Comparison of ENCODE assay signal across 8 cellular contexts in genomic region chr12:14366211-14366762, GRCh38. TPM values are rescaled to one million over a fixed set of nuclear protein-coding genes. Genes with fewer than 3 reads are reported as not detected.
A peak's percentile ranks its signal among the peaks of the same experiment; 100 is the strongest.
DNase-seq lines count a peak whose midpoint lies in the region; ATAC-seq, FAIRE-seq and TF ChIP-seq lines count a peak whose summit lies in the region.

No MANE protein-coding gene starts in this region.

- ATAC-seq in GM21737 (IDR thresholded peaks at IDR 0.05; ENCODE audit: unreplicated experiment): no peak

- H3K4me2 ChIP-seq in keratinocyte (ENCODE audit: control insufficient read depth, extremely low read depth, insufficient read depth, low read depth, low read length): peak overlapping the region; percentile 94

- dilution Hi-C loops in keratinocyte (cut with MboI; ENCODE audit: extremely low pct_ligation_motif_present, low sequenced_read_pairs): no loop called here

- H3K4me3 ChIP-seq in MG63 (peak overlapping the region; percentile 68), ascending aorta (peak overlapping the region; percentile 73 to 84), keratinocyte (ENCODE audit: control insufficient read depth in 2 of 3, extremely low read depth in 1 of 3, insufficient read depth in 2 of 3, low read depth in 1 of 3, low read length in 3 of 3) (peak overlapping the region; percentile 71 to 91 (median 73))

- peak overlapping the region; percentile 93 for H3K9ac ChIP-seq in keratinocyte (ENCODE audit: control insufficient read depth, extremely low read depth, insufficient read depth, low read length)

- FAIRE-seq in keratinocyte (lab: Jason Lieb, UNC): no peak

- H3K4me1 ChIP-seq in ascending aorta (peaks cover 0 to 5% of the 10 kb centered on the region in 2 donors), keratinocyte (ENCODE audit: control insufficient read depth, extremely low read depth, insufficient read depth, low read length) (peaks cover 5% of the 10 kb centered on the region)

- H3K27ac ChIP-seq in ascending aorta (peak overlapping the region; percentile 96 to 98), keratinocyte (ENCODE audit: control insufficient read depth, insufficient read depth, low read length) (peak overlapping the region; percentile 98), temporal lobe (ENCODE audit: low read depth, low read length) (peak overlapping the region; percentile 95)

- H3K36me3 ChIP-seq in MG63: peaks cover 11% of the 10 kb centered on the region
- no peaks in the 10 kb centered on the region for H3K36me3 ChIP-seq in ascending aorta
- H3K36me3 ChIP-seq in keratinocyte (ENCODE audit: control insufficient read depth in 2 of 2, extremely low read depth in 1 of 2, insufficient read depth in 2 of 2, low read length in 2 of 2): no peaks in the 10 kb centered on the region

- DNase-seq in ELR (ENCODE audit: low read depth) (peak; percentile 51), MG63 (no peak), ascending aorta (ENCODE audit: low spot score in 2 of 2) (no peak), keratinocyte (ENCODE audit: low read depth, low spot score) (no peak), cerebellar cortex (ENCODE audit: low spot score) (no peak), UCSD-AML1 (lab: John Stamatoyannopoulos, UW; ENCODE audit: unreplicated experiment) (no peak)

- H3K79me2 ChIP-seq in keratinocyte (ENCODE audit: control insufficient read depth, insufficient read depth, low read length): peaks cover 47% of the 10 kb centered on the region

- H3K9me1 ChIP-seq in keratinocyte (ENCODE audit: control insufficient read depth, extremely low read depth, insufficient read depth, low read length): no peaks in the 10 kb centered on the region

- intact Hi-C loops in ascending aorta (cut with DNase I): loop anchor here (5.0 kb wide), 3 partner anchors 36 to 406 kb away; a partner anchor contains a TSS

- H3K27me3 ChIP-seq in MG63 (no peaks in the 10 kb centered on the region), ascending aorta (no peaks in the 10 kb centered on the region), keratinocyte (ENCODE audit: control insufficient read depth, extremely low read depth, insufficient read depth, low read length) (no peaks in the 10 kb centered on the region)

- no peaks in the 10 kb centered on the region for H4K20me1 ChIP-seq in keratinocyte (ENCODE audit: control insufficient read depth, extremely low read depth, insufficient read depth, low read length)

- no peak overlapping the region for H2AFZ ChIP-seq in keratinocyte (ENCODE audit: control insufficient read depth, low read length)

- TF ChIP-seq CTCF in ascending aorta (IDR thresholded peaks at IDR 0.05): peak; percentile 13 to 31 (median 16)
- peak in 1 of 3 experiments; percentile 21 for TF ChIP-seq CTCF in keratinocyte (optimal IDR thresholded peaks at IDR 0.05 in 1 of 3, IDR thresholded peaks at IDR 0.05 in 1 of 3, conservative IDR thresholded peaks at IDR 0.05 in 1 of 3; ENCODE audit: extremely low read depth in 1 of 3, insufficient read depth in 2 of 3, low read length in 3 of 3)

- H3K9me3 ChIP-seq in MG63: no peaks in the 10 kb centered on the region
- H3K9me3 ChIP-seq in ascending aorta: no peaks in the 10 kb centered on the region
- no peaks in the 10 kb centered on the region for H3K9me3 ChIP-seq in keratinocyte (ENCODE audit: control insufficient read depth, low read depth, low read length)

RNA-seq across cellular contexts. Expression of gene ATF7IP, which starts 0.8 kb away (rescaled TPM):
- total RNA-seq in MG63 (2014; rRNA removed; shearing (Covaris generic); ENCODE audit: low replicate concordance): 15.3 and 19.9 TPM in 2 replicates
- total RNA-seq in ascending aorta: 58.2 TPM
- 9.6 to 16.3 TPM (median 9.8 TPM) in 3 replicates for polyA plus RNA-seq in keratinocyte
- polyA plus RNA-seq in keratinocyte (2011; ENCODE audit: low read depth): 139 TPM
- polyA plus RNA-seq in keratinocyte (2011; cell fraction: cytosol; rRNA removed): 7.3 and 12.5 TPM in 2 replicates
- polyA plus RNA-seq in keratinocyte (2011; cell fraction: nucleus; rRNA removed): 27.7 and 35.2 TPM in 2 replicates
- polyA plus RNA-seq in keratinocyte (2012; ENCODE audit: low replicate concordance): 11.1 and 13.1 TPM in 2 replicates
- 33.2 to 44.1 TPM (median 37.8 TPM) in 3 replicates for polyA minus RNA-seq in keratinocyte
- 24.2 TPM for polyA minus RNA-seq in keratinocyte (2011; cell fraction: cytosol; rRNA and poly(A)+ RNA removed)
- 29.8 and 68.6 TPM in 2 replicates for polyA minus RNA-seq in keratinocyte (2011; cell fraction: nucleus; rRNA and poly(A)+ RNA removed)
- 62.7 TPM for total RNA-seq in temporal lobe
